9 cellular contexts compared by ENCODE assay signal in the genomic region with DNA sequence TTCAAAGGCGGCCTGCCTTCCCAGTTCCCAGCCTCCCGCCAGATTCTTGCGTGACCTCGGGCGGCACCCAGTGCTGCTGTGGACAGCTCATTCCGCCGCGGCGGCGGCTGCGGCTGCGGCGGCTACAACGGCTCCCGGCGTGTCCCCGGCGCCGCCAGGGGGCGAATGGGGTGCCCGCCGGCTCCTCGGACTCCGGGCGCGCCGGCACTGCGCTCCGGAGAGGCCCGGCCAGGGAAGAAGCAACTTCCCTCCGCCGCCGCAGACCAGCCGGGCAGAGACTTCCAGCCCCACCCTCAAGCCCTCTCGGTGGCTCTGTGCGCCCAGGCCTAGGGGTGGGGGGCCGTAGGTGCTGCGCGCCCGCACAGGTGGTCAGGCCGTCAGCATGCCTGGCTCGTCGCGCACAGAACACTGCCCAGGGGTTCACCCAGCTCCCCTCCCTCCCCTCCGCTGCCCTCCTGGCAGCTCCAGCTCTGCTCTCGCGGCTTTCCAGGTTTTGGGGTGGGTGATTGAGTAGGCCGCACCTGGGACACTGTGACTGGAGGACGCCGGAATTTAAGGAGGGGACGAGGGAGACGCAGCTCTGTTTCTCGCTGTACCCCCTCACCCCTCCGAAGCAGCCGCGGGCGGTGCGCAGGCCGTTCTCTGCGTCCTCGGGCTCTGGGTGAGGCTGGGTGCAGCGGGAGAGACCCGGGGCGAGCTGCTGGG. TPM values are rescaled to one million over a fixed set of nuclear protein-coding genes. Genes with fewer than 3 reads are reported as not detected.
DNase-seq lines count a peak whose midpoint lies in the region; ATAC-seq and TF ChIP-seq lines count a peak whose summit lies in the region.
"Had no signal": no experiment of that assay in that cellular context is flagged by ENCODE, and none has a peak within 500 bp of the region (broad histone marks: within the 10 kb centered on the region; RNA-seq: fewer than 3 reads in every experiment).

No MANE protein-coding gene starts in this region.

- peak; percentile 81 for TF ChIP-seq CTCF in upper lobe of right lung (IDR thresholded peaks at IDR 0.05)

- H3K9me3 ChIP-seq in upper lobe of right lung: no peaks in the 10 kb centered on the region

- H3K36me3 ChIP-seq in upper lobe of right lung: no peaks in the 10 kb centered on the region

- no peak overlapping the region for H3K27ac ChIP-seq in upper lobe of right lung
- H3K27ac ChIP-seq: KMS-11 had no signal

- H3K27me3 ChIP-seq in upper lobe of right lung: no peaks in the 10 kb centered on the region

- intact Hi-C loops in left ventricle myocardium superior (cut with micrococcal nuclease): no loop called here
- intact Hi-C loops in posterior cingulate gyrus (cut with DNase I): loop anchor here (5.0 kb wide), 1 partner anchor 34 kb away; a partner anchor contains a TSS
- intact Hi-C loops in upper lobe of right lung (cut with DNase I): no loop called here

- peaks cover 24% of the 10 kb centered on the region for H3K4me1 ChIP-seq in upper lobe of right lung

- peak overlapping the region; percentile 44 for H3K4me3 ChIP-seq in upper lobe of right lung

- DNase-seq in ELR (ENCODE audit: low read depth) (peak; percentile 86), SW480 (ENCODE audit: low spot score) (peak; percentile 37), amniotic stem cell (lab: John Stamatoyannopoulos, UW) (peak; percentile 53), left ventricle myocardium superior (peak; percentile 91), posterior cingulate gyrus (peak; percentile 32 to 94 (median 55)), upper lobe of right lung (peak; percentile 90)

- peak; percentile 61 for ATAC-seq in HG02884 (IDR thresholded peaks at IDR 0.05; ENCODE audit: unreplicated experiment)
- peak; percentile 96 for ATAC-seq in left ventricle myocardium superior
- peak; percentile 94 for ATAC-seq in upper lobe of right lung
- no peak for ATAC-seq in HG02938 (IDR thresholded peaks at IDR 0.05; ENCODE audit: unreplicated experiment)

RNA-seq across cellular contexts. Expression of a gene that starts 20.2 kb away (rescaled TPM):
- total RNA-seq in left ventricle myocardium superior (11.8 TPM), upper lobe of right lung (17.3 TPM)

RNA-seq across cellular contexts. Expression of a gene that starts 29.0 kb away (rescaled TPM):
- total RNA-seq in left ventricle myocardium superior (58.2 TPM), upper lobe of right lung (85.1 TPM)

RNA-seq across cellular contexts. Expression of a gene that starts 32.1 kb away (rescaled TPM):
- total RNA-seq in left ventricle myocardium superior: 24.6 TPM
- total RNA-seq in upper lobe of right lung: 31.5 TPM

Comparison
In these comparisons a context has a peak if more than half of its experiments do, and no peak if none do; other contexts are left out.
1. DNase-seq: peak in every context shown above with its lines; median percentile 91 in left ventricle myocardium superior; 90 in upper lobe of right lung; 86 in ELR; 55 in posterior cingulate gyrus; 53 in amniotic stem cell; 37 in SW480.